Comparison of ENCODE assay signal across 19 cellular contexts in genomic region chr16:85541619-85542547, GRCh38.
DNase-seq lines count a peak whose midpoint lies in the region; ATAC-seq and TF ChIP-seq lines count a peak whose summit lies in the region.
"Had no signal": no experiment of that assay in that cellular context is flagged by ENCODE, and none has a peak within 500 bp of the region (broad histone marks: within the 10 kb centered on the region; RNA-seq: fewer than 3 reads in every experiment).

No MANE protein-coding gene starts in this region.

- H3K27ac Mint-ChIP-seq in brain = peak overlapping the region; percentile 82 to 97 (median 86)
- H3K27ac Mint-ChIP-seq: activated T-helper 2 cell treated with anti-CD3 and anti-CD28 coated beads, Interferon-gamma antibody, Interleukin-2, Interleukin-4, amounts not matched to agents 10 μg/mL and 5 μg/mL and 100 μg/mL, durations not matched to agents 14 hours and 24 hours and 36 hours; memory B cell had no signal

- H3K4me3 Mint-ChIP-seq in brain = peak overlapping the region in 4 of 5 experiments; percentile 11 to 26 (median 20)
- H3K4me3 Mint-ChIP-seq: immature natural killer cell, memory B cell had no signal

- H3K27me3 ChIP-seq in HUES48 (ENCODE audit: control insufficient read depth, insufficient read depth, low read length) = no peaks in the 10 kb centered on the region
- H3K27me3 ChIP-seq in muscle layer of colon (ENCODE audit: control insufficient read depth in 1 of 2, insufficient read depth in 2 of 2, low read length in 2 of 2) = no peaks in the 10 kb centered on the region
- H3K27me3 ChIP-seq: neutrophil, suprapubic skin had no signal

- intact Hi-C loops in left ventricle myocardium superior (cut with micrococcal nuclease) = no loop called here

- ATAC-seq in left ventricle myocardium superior = no peak

- peaks cover 80% of the 10 kb centered on the region for H3K4me1 Mint-ChIP-seq in brain
- H3K4me1 Mint-ChIP-seq: memory B cell had no signal

- H3K9ac ChIP-seq in HUES48 (ENCODE audit: low read depth, low read length) (no peak overlapping the region), muscle layer of colon (ENCODE audit: low read length) (peak overlapping the region; percentile 10)

- H3K9me3 ChIP-seq in HUES48 (ENCODE audit: control insufficient read depth, insufficient read depth, low read length) (peaks cover 5% of the 10 kb centered on the region; the same call in 1 of the 2 replicates), muscle layer of colon (ENCODE audit: low read length) (peaks cover 4% of the 10 kb centered on the region)
- H3K9me3 ChIP-seq: neutrophil had no signal

- peaks cover 11% of the 10 kb centered on the region for H3K36me3 Mint-ChIP-seq in brain
- H3K36me3 Mint-ChIP-seq: immature natural killer cell, memory B cell had no signal

- peaks cover 0 to 17% (median 11%) of the 10 kb centered on the region in 5 experiments for H3K9me3 Mint-ChIP-seq in brain
- H3K9me3 Mint-ChIP-seq: memory B cell had no signal

- DNase-seq in COLO668 (lab: John Stamatoyannopoulos, UW; ENCODE audit: unreplicated experiment) (peak; percentile 73), 8988T (no peak), SKM-1 (lab: John Stamatoyannopoulos, UW; ENCODE audit: unreplicated experiment) (no peak), NCI-H2196 (lab: John Stamatoyannopoulos, UW; ENCODE audit: unreplicated experiment) (no peak), left ventricle myocardium superior (no peak)
- DNase-seq: activated CD4-positive, alpha-beta T cell treated with anti-CD3 and anti-CD28 coated beads for 1 hour; amygdala; immature natural killer cell; NCI-H1048; NK-92 treated with Interleukin-12 subunit alpha and Interleukin-12 subunit beta, amount 100 ng/mL, for 24 hours; stimulated activated CD4-positive, alpha-beta T cell treated with anti-CD3 and anti-CD28 coated beads, Interleukin-4, amount 100 ng/mL, for 1 hour; stimulated activated CD8-positive, alpha-beta memory T cell treated with anti-CD3 and anti-CD28 coated beads, Interleukin-4, amount 100 ng/mL, for 48 hours had no signal

- H3K36me3 ChIP-seq in HUES48 (ENCODE audit: control insufficient read depth, insufficient read depth, low read length) = no peaks in the 10 kb centered on the region
- H3K36me3 ChIP-seq in muscle layer of colon (ENCODE audit: insufficient read depth, low read length) = peaks cover 9% of the 10 kb centered on the region
- H3K36me3 ChIP-seq: neutrophil, suprapubic skin had no signal

- H3K4me1 ChIP-seq in HUES48 (ENCODE audit: control insufficient read depth, insufficient read depth, low read length) = peaks cover 7% of the 10 kb centered on the region
- peaks cover 38% of the 10 kb centered on the region for H3K4me1 ChIP-seq in muscle layer of colon (ENCODE audit: insufficient read depth, low read length)

- H3K4me3 ChIP-seq in HUES48 (ENCODE audit: low read depth, low read length) (no peak overlapping the region), muscle layer of colon (ENCODE audit: low read depth in 1 of 2, low read length in 2 of 2) (no peak overlapping the region)
- H3K4me3 ChIP-seq: suprapubic skin had no signal

- no peak for TF ChIP-seq CTCF in brain (conservative IDR thresholded peaks at IDR 0.05)

- H3K27me3 Mint-ChIP-seq in brain = no peaks in the 10 kb centered on the region
- H3K27me3 Mint-ChIP-seq: memory B cell had no signal

- H3K27ac ChIP-seq in HUES48 (ENCODE audit: low read depth, low read length) = peak overlapping the region; percentile 39
- peak overlapping the region; percentile 79 for H3K27ac ChIP-seq in muscle layer of colon (ENCODE audit: low read depth, low read length)
- H3K27ac ChIP-seq: neutrophil, suprapubic skin had no signal
